ENCODE assay signal across 21 cellular contexts in genomic region chr20:22475662-22476061, GRCh38.
A peak's percentile ranks its signal among the peaks of the same experiment; 100 is the strongest.
DNase-seq lines count a peak whose midpoint lies in the region; ATAC-seq and TF ChIP-seq lines count a peak whose summit lies in the region.
"Had no signal": no experiment of that assay in that cellular context is flagged by ENCODE, and none has a peak within 500 bp of the region (broad histone marks: within the 10 kb centered on the region; RNA-seq: fewer than 3 reads in every experiment).

No MANE protein-coding gene starts in this region.

- H3K27ac Mint-ChIP-seq in H9: peak overlapping the region in 1 of 3 experiments; percentile 45; a peak in 1 of 7 replicates
- H3K27ac Mint-ChIP-seq: activated T-helper 1 cell treated with anti-CD3 and anti-CD28 coated beads, Interleukin-12 subunit alpha, Interleukin-12 subunit beta, Interleukin-2, Interleukin-4 antibody, amounts not matched to agents 30 ng/mL and 10 ng/mL and 1 ng/mL, durations not matched to agents 14 hours and 24 hours and 36 hours; immature natural killer cell; natural killer cell; T-helper 1 cell treated with Interleukin-12 subunit alpha and Interleukin-12 subunit beta and Interleukin-4 antibody, amounts not matched to agents 30 μg/mL and 1 μg/mL, for 36 hours had no signal

- no peak overlapping the region for H4K5ac ChIP-seq in H9 (ENCODE audit: insufficient read length, low read depth, low read length)

- H2AK5ac ChIP-seq in H9 (ENCODE audit: insufficient read length, low read length): no peak overlapping the region

- no peak overlapping the region for H2BK120ac ChIP-seq in H9 (ENCODE audit: low read depth, low read length, poor library complexity, severe bottlenecking)

- H2BK12ac ChIP-seq in H9 (ENCODE audit: insufficient read length, low read depth, low read length): no peak overlapping the region

- no peaks in the 10 kb centered on the region for H3K9me3 ChIP-seq in PC-9 (ENCODE audit: insufficient read depth, low read depth)
- no peaks in the 10 kb centered on the region for H3K9me3 ChIP-seq in H9 (ENCODE audit: control insufficient read depth, low read depth, low read length)
- H3K9me3 ChIP-seq: transverse colon had no signal

- no peaks in the 10 kb centered on the region for H3K9me2 ChIP-seq in PC-9 (ENCODE audit: insufficient read depth)

- peaks cover 8% of the 10 kb centered on the region; the same call in 1 of the 2 replicates for H3F3A ChIP-seq in PC-9 (ENCODE audit: insufficient read depth, low read depth)

- H4K20me1 ChIP-seq in PC-9 (ENCODE audit: insufficient read depth) (no peaks in the 10 kb centered on the region), H9 (ENCODE audit: control insufficient read depth, insufficient read depth, insufficient read length) (no peaks in the 10 kb centered on the region)
- H4K20me1 ChIP-seq: BLaER1 treated with 17β-estradiol and CSF1 and Interleukin-3, amounts not matched to agents 10 nM and 100 nM had no signal

- H2AFZ ChIP-seq in PC-9 (no peak overlapping the region), H9 (ENCODE audit: low read length) (no peak overlapping the region)

- no peak overlapping the region for H4K8ac ChIP-seq in H9 (replicated peaks; ENCODE audit: insufficient read length, low read depth, low read length)

- no peak overlapping the region for H3K27ac ChIP-seq in PC-9
- no peak overlapping the region for H3K27ac ChIP-seq in H9 (ENCODE audit: insufficient read length, low read depth, low read length)
- H3K27ac ChIP-seq: BLaER1 treated with 17β-estradiol and CSF1 and Interleukin-3, amounts not matched to agents 10 nM and 100 nM; esophagus squamous epithelium; transverse colon had no signal

- H3K23me2 ChIP-seq in H9 (ENCODE audit: insufficient read length, low read depth, low read length, poor library complexity, severe bottlenecking): no peaks in the 10 kb centered on the region

- no peak overlapping the region for H3K9ac ChIP-seq in H9 (ENCODE audit: extremely low read depth, insufficient read length, low read length)
- H3K9ac ChIP-seq: BLaER1 treated with 17β-estradiol and CSF1 and Interleukin-3, amounts not matched to agents 10 nM and 100 nM had no signal

- no peak overlapping the region for H2BK15ac ChIP-seq in H9 (ENCODE audit: low read depth, low read length)

- no peak overlapping the region for H3K23ac ChIP-seq in H9 (ENCODE audit: insufficient read length, low read depth, low read length)

- no peak overlapping the region for H2BK20ac ChIP-seq in H9 (ENCODE audit: low read depth, low read length, poor library complexity, severe bottlenecking)

- H3K36me3 ChIP-seq in GM06990 (ENCODE audit: control insufficient read depth, insufficient read depth, low read length) (no peaks in the 10 kb centered on the region), PC-9 (ENCODE audit: low read depth) (no peaks in the 10 kb centered on the region)
- H3K36me3 ChIP-seq: BLaER1 treated with 17β-estradiol and CSF1 and Interleukin-3, amounts not matched to agents 10 nM and 100 nM; esophagus squamous epithelium; transverse colon had no signal

- H3K14ac ChIP-seq in H9 (ENCODE audit: insufficient read depth, low read length): no peak overlapping the region

- WGBS in H9 (ENCODE audit: extremely low coverage, insufficient read length, low lambda C conversion rate): no CpG with 5 or more reads among the region's 1 CpG

- H3K4me3 Mint-ChIP-seq in H9: no peak overlapping the region
- H3K4me3 Mint-ChIP-seq: activated T-helper 1 cell treated with anti-CD3 and anti-CD28 coated beads, Interleukin-12 subunit alpha, Interleukin-12 subunit beta, Interleukin-2, Interleukin-4 antibody, amounts not matched to agents 30 ng/mL and 10 ng/mL and 1 ng/mL, durations not matched to agents 14 hours and 24 hours and 36 hours; immature natural killer cell; natural killer cell; T-helper 1 cell treated with Interleukin-12 subunit alpha and Interleukin-12 subunit beta and Interleukin-4 antibody, amounts not matched to agents 30 μg/mL and 1 μg/mL, for 36 hours had no signal

- BruUV-seq in PC-9 (replicated peaks; lab: Mats Ljungman, UMichigan): no TSS peak

- H3K9me3 Mint-ChIP-seq in H9: peaks cover 4 to 11% of the 10 kb centered on the region in 2 experiments; a peak in 4 of 5 replicates

- H3K27me3 ChIP-seq in GM06990 (replicated peaks; ENCODE audit: control insufficient read depth, insufficient read depth, low read length) (no peaks in the 10 kb centered on the region), PC-9 (ENCODE audit: insufficient read depth, low read depth) (no peaks in the 10 kb centered on the region), H9 (ENCODE audit: insufficient read depth, low read length) (no peaks in the 10 kb centered on the region)
- H3K27me3 ChIP-seq: BLaER1 treated with 17β-estradiol and CSF1 and Interleukin-3, amounts not matched to agents 10 nM and 100 nM; transverse colon had no signal

- no peak overlapping the region for H4K91ac ChIP-seq in H9 (ENCODE audit: insufficient read length, low read depth, low read length)

- H3K79me1 ChIP-seq in H9 (ENCODE audit: insufficient read depth, low read depth, low read length, poor library complexity, severe bottlenecking): no peaks in the 10 kb centered on the region

- no peak overlapping the region for H3K18ac ChIP-seq in H9 (ENCODE audit: insufficient read length, low read depth, low read length)

- H3K79me2 ChIP-seq in PC-9 (ENCODE audit: low read depth) (no peaks in the 10 kb centered on the region), H9 (ENCODE audit: insufficient read depth, low read length) (no peaks in the 10 kb centered on the region)

- H3K4me1 Mint-ChIP-seq in H9: peaks cover 5 to 8% of the 10 kb centered on the region in 2 experiments
- H3K4me1 Mint-ChIP-seq: immature natural killer cell, natural killer cell had no signal

- CTCF ChIA-PET in PC-9 (lab: Charles Lee): no interaction called here

- no peak for DNase-seq in GM06990 (ENCODE audit: extremely low read depth, insufficient read length)
- no peak for DNase-seq in PC-9
- no peak for DNase-seq in DMS53 treated with DMSO at 0.1 percent for 48 hours (lab: John Stamatoyannopoulos, UW; ENCODE audit: unreplicated experiment)
- no peak for DNase-seq in H9
- no peak for DNase-seq in activated CD4-positive, alpha-beta T cell treated with anti-CD3 and anti-CD28 coated beads, Interleukin-2, amount 50 U/mL, for 1 hour
- DNase-seq: 8988T, DMS153, esophagus squamous epithelium, glutamatergic neuron, immature natural killer cell, natural killer cell, NCI-H1417, small intestine, transverse colon had no signal

- no peak overlapping the region for H3K56ac ChIP-seq in H9 (ENCODE audit: insufficient read length, low read depth, low read length)

- H3K4me1 ChIP-seq in PC-9 (replicated peaks; ENCODE audit: insufficient read depth) (peaks cover 11% of the 10 kb centered on the region; the same call in 1 of the 2 replicates), H9 (ENCODE audit: insufficient read depth, low read length) (no peaks in the 10 kb centered on the region)
- H3K4me1 ChIP-seq: esophagus squamous epithelium had no signal

- POLR2A ChIA-PET in PC-9 (lab: Charles Lee; ENCODE audit: unreplicated experiment): no interaction called here

- no peak overlapping the region for H2BK5ac ChIP-seq in H9 (ENCODE audit: insufficient read length, low read length)

- H3K4me2 ChIP-seq in PC-9 (no peak overlapping the region), H9 (ENCODE audit: insufficient read depth, insufficient read length, low read length) (no peak overlapping the region)

- H3T11ph ChIP-seq in H9 (ENCODE audit: low read length): no peak overlapping the region

- ATAC-seq in GM19035 (IDR thresholded peaks at IDR 0.05; ENCODE audit: unreplicated experiment) (peak; percentile 82), HG02610 (IDR thresholded peaks at IDR 0.05; ENCODE audit: unreplicated experiment) (peak; percentile 51), HG03280 (IDR thresholded peaks at IDR 0.05; ENCODE audit: unreplicated experiment) (peak; percentile 83)
- ATAC-seq: natural killer cell, Right ventricle myocardium inferior had no signal

- TF ChIP-seq CTCF in GM06990 (IDR thresholded peaks at IDR 0.05; ENCODE audit: insufficient read depth, low read length, poor library complexity, severe bottlenecking) (peak; percentile 16), PC-9 (conservative IDR thresholded peaks at IDR 0.05) (no peak), H9 (conservative IDR thresholded peaks at IDR 0.05) (no peak)

- no peaks in the 10 kb centered on the region for H3K36me3 Mint-ChIP-seq in H9 (ENCODE audit: insufficient read depth in 1 of 3, low read depth in 3 of 3)
- H3K36me3 Mint-ChIP-seq: immature natural killer cell had no signal

- H3K4me3 ChIP-seq in GM06990 (replicated peaks; ENCODE audit: low read depth, low read length) (no peak overlapping the region), PC-9 (no peak overlapping the region)
- H3K4me3 ChIP-seq: BLaER1 treated with 17β-estradiol and CSF1 and Interleukin-3, amounts not matched to agents 10 nM and 100 nM; esophagus squamous epithelium; transverse colon had no signal

- H3K27me3 Mint-ChIP-seq in H9 (ENCODE audit: low read depth): peaks cover 52% of the 10 kb centered on the region

- intact Hi-C loops in PC-9 (cut with micrococcal nuclease; ENCODE audit: unreplicated experiment): no loop called here

- no peak overlapping the region for H3K4ac ChIP-seq in H9 (ENCODE audit: low read depth, low read length)
